In genomic region chr5:159198063-159199036, GRCh38 we compare ENCODE assay signal across 8 cellular contexts. TPM values are rescaled to one million over a fixed set of nuclear protein-coding genes. Genes with fewer than 3 reads are reported as not detected.
DNase-seq lines count a peak whose midpoint lies in the region; ATAC-seq and TF ChIP-seq lines count a peak whose summit lies in the region.

No MANE protein-coding gene starts in this region.

- CTCF ChIA-PET in mammary epithelial cell (lab: Charles Lee; ENCODE audit: low non-redundant PET), result interaction anchor here (0.6 kb wide), 1 partner anchor 9 kb away, joined by 4 read pairs; no protein-coding TSS in a partner anchor

- no peak overlapping the region for H3K4me3 ChIP-seq in mammary epithelial cell (replicated peaks in 1 of 3; ENCODE audit: insufficient read depth in 1 of 3, low read depth in 2 of 3, low read length in 3 of 3)

- H2AFZ ChIP-seq in mammary epithelial cell (ENCODE audit: low read depth, low read length), result no peak overlapping the region

- intact Hi-C loops in mammary epithelial cell (cut with micrococcal nuclease), result no loop called here

- H3K27ac Mint-ChIP-seq in activated naive CD4-positive, alpha-beta T cell treated with anti-CD3 and anti-CD28 coated beads, Interleukin-2, amount 50 U/mL, for 72 hours, result peak overlapping the region in 1 of 2 donors; percentile 3

- BruUV-seq in mammary epithelial cell (replicated peaks; lab: Mats Ljungman, UMichigan), result no TSS peak

- no peak for TF ChIP-seq CTCF in GM10266 (IDR thresholded peaks at IDR 0.05; ENCODE audit: control insufficient read depth, insufficient read depth, low read depth, missing control alignments)
- TF ChIP-seq CTCF in mammary epithelial cell (conservative IDR thresholded peaks at IDR 0.05 in 1 of 2, IDR thresholded peaks at IDR 0.05 in 1 of 2; ENCODE audit: extremely low read depth in 1 of 2, insufficient read depth in 1 of 2, low read depth in 1 of 2, low read length in 2 of 2), result no peak

- H3K27ac ChIP-seq in mammary epithelial cell (ENCODE audit: insufficient read depth, low read depth, low read length), result no peak overlapping the region

- WGBS in mammary epithelial cell (ENCODE audit: low coverage, missing lambda C conversion rate), result 94% methylated on average over 5 of the region's 5 CpGs

- dilution Hi-C loops in mammary epithelial cell (cut with HindIII; ENCODE audit: low sequenced_read_pairs), result no loop called here

- H3K9me3 ChIP-seq in mammary epithelial cell (replicated peaks; ENCODE audit: insufficient read depth, low read length), result no peaks in the 10 kb centered on the region

- H3K9me3 Mint-ChIP-seq in activated naive CD4-positive, alpha-beta T cell treated with anti-CD3 and anti-CD28 coated beads, Interleukin-2, amount 50 U/mL, for 72 hours, result no peaks in the 10 kb centered on the region

- H3K27me3 ChIP-seq in mammary epithelial cell (ENCODE audit: insufficient read depth, low read length), result no peaks in the 10 kb centered on the region

- H3K4me1 ChIP-seq in mammary epithelial cell (ENCODE audit: insufficient read depth, low read length), result no peaks in the 10 kb centered on the region

- H4K20me1 ChIP-seq in mammary epithelial cell (ENCODE audit: insufficient read depth, low read length), result no peaks in the 10 kb centered on the region

- H3K36me3 ChIP-seq in mammary epithelial cell (ENCODE audit: insufficient read depth, low read length), result peaks cover 24% of the 10 kb centered on the region

- DNase-seq in GM10266 (ENCODE audit: extremely low spot score) (peak; percentile 60), ureter (ENCODE audit: low spot score) (no peak), mammary epithelial cell (no peak), NCI-H1436 treated with DMSO at 0.1 percent for 48 hours (lab: John Stamatoyannopoulos, UW) (no peak), DMS153 (lab: John Stamatoyannopoulos, UW) (no peak)
- DNase-seq in activated naive CD4-positive, alpha-beta T cell treated with anti-CD3 and anti-CD28 coated beads, Interleukin-2, amount 50 U/mL, for 72 hours (ENCODE audit: low spot score in 2 of 2), result no peak

- H3K9ac ChIP-seq in mammary epithelial cell (ENCODE audit: insufficient read depth, low read length), result no peak overlapping the region

- ATAC-seq in GM21360 (IDR thresholded peaks at IDR 0.05; ENCODE audit: unreplicated experiment) (peak; percentile 94), HG03432 (IDR thresholded peaks at IDR 0.05; ENCODE audit: unreplicated experiment) (peak; percentile 98)
- peak; percentile 32 to 61 for ATAC-seq in activated naive CD4-positive, alpha-beta T cell treated with anti-CD3 and anti-CD28 coated beads, Interleukin-2, amount 50 U/mL, for 72 hours

- in situ Hi-C loops in mammary epithelial cell (cut with MboI; ENCODE audit: low sequenced_read_pairs in 2 of 2), result no loop called here

- H3K4me2 ChIP-seq in mammary epithelial cell (ENCODE audit: insufficient read depth, low read depth, low read length), result no peak overlapping the region

- peaks cover 99% of the 10 kb centered on the region for H3K79me2 ChIP-seq in mammary epithelial cell (ENCODE audit: insufficient read depth, low read length)

- H3K36me3 Mint-ChIP-seq in activated naive CD4-positive, alpha-beta T cell treated with anti-CD3 and anti-CD28 coated beads, Interleukin-2, amount 50 U/mL, for 72 hours, result peaks cover 18 to 63% of the 10 kb centered on the region in 2 donors

RNA-seq across cellular contexts. Expression of gene RNF145, which starts 11.0 kb away (rescaled TPM):
- total RNA-seq in activated naive CD4-positive, alpha-beta T cell treated with anti-CD3 and anti-CD28 coated beads, Interleukin-2, amount 50 U/mL, for 72 hours, result 10 to 100 TPM; 56.2 to 73.0 TPM
- 96.1 TPM for total RNA-seq in ureter
- total RNA-seq in mammary epithelial cell, result 10 to 100 TPM; 63.2 to 78.9 TPM
- 84.8 TPM for polyA plus RNA-seq in mammary epithelial cell
- 152 TPM for polyA minus RNA-seq in mammary epithelial cell

Comparison
In these comparisons a context has a peak if more than half of its experiments do, and no peak if none do; other contexts are left out.
1. ATAC-seq: peak in every context shown above with its lines; median percentile 98 in HG03432; 94 in GM21360; 46 in activated naive CD4-positive, alpha-beta T cell treated with anti-CD3 and anti-CD28 coated beads, Interleukin-2, amount 50 U/mL, for 72 hours.